11 cellular contexts compared by ENCODE assay signal in genomic region chr2:74415762-74416395, GRCh38. TPM values are rescaled to one million over a fixed set of nuclear protein-coding genes. Genes with fewer than 3 reads are reported as not detected.
DNase-seq lines count a peak whose midpoint lies in the region; ATAC-seq, FAIRE-seq and TF ChIP-seq lines count a peak whose summit lies in the region.
"Had no signal": no experiment of that assay in that cellular context is flagged by ENCODE, and none has a peak within 500 bp of the region (broad histone marks: within the 10 kb centered on the region; RNA-seq: fewer than 3 reads in every experiment).

No MANE protein-coding gene starts in this region.

- peaks cover 16% of the 10 kb centered on the region for H3K4me1 Mint-ChIP-seq in activated T-helper 2 cell treated with anti-CD3 and anti-CD28 coated beads, Interferon-gamma antibody, Interleukin-2, Interleukin-4, amounts not matched to agents 10 μg/mL and 5 μg/mL and 100 μg/mL, durations not matched to agents 14 hours and 24 hours and 36 hours (ENCODE audit: low read depth)
- peaks cover 8% of the 10 kb centered on the region for H3K4me1 Mint-ChIP-seq in stimulated activated effector memory CD8-positive, alpha-beta T cell treated with anti-CD3 and anti-CD28 coated beads, Interleukin-12 subunit alpha, Interleukin-12 subunit beta, amount 100 ng/mL, for 72 hours

- intact Hi-C loops in activated T-helper 2 cell treated with anti-CD3 and anti-CD28 coated beads, Interferon-gamma antibody, Interleukin-2, Interleukin-4, amounts not matched to agents 10 μg/mL and 5 μg/mL and 100 μg/mL, durations not matched to agents 14 hours and 24 hours and 36 hours (cut with micrococcal nuclease) = no loop called here

- peaks cover 12% of the 10 kb centered on the region for H3K27me3 Mint-ChIP-seq in activated T-helper 2 cell treated with anti-CD3 and anti-CD28 coated beads, Interferon-gamma antibody, Interleukin-2, Interleukin-4, amounts not matched to agents 10 μg/mL and 5 μg/mL and 100 μg/mL, durations not matched to agents 14 hours and 24 hours and 36 hours (ENCODE audit: low read depth)

- peak; percentile 9 for FAIRE-seq in GM12891 (lab: Jason Lieb, UNC)
- FAIRE-seq: GM18507 had no signal

- H3K36me3 Mint-ChIP-seq in activated T-helper 2 cell treated with anti-CD3 and anti-CD28 coated beads, Interferon-gamma antibody, Interleukin-2, Interleukin-4, amounts not matched to agents 10 μg/mL and 5 μg/mL and 100 μg/mL, durations not matched to agents 14 hours and 24 hours and 36 hours (ENCODE audit: low read depth) = no peaks in the 10 kb centered on the region
- H3K36me3 Mint-ChIP-seq in stimulated activated effector memory CD8-positive, alpha-beta T cell treated with anti-CD3 and anti-CD28 coated beads, Interleukin-12 subunit alpha, Interleukin-12 subunit beta, amount 100 ng/mL, for 72 hours = peaks cover under 1% of the 10 kb centered on the region
- H3K36me3 Mint-ChIP-seq: mesothelial cell of epicardium had no signal

- TF ChIP-seq POLR2A in GM12891 (IDR thresholded peaks at IDR 0.05; ENCODE audit: low read depth, low read length) = no peak

- H3K27ac Mint-ChIP-seq in activated T-helper 2 cell treated with anti-CD3 and anti-CD28 coated beads, Interferon-gamma antibody, Interleukin-2, Interleukin-4, amounts not matched to agents 10 μg/mL and 5 μg/mL and 100 μg/mL, durations not matched to agents 14 hours and 24 hours and 36 hours = no peak overlapping the region
- H3K27ac Mint-ChIP-seq in stimulated activated effector memory CD8-positive, alpha-beta T cell treated with anti-CD3 and anti-CD28 coated beads, Interleukin-12 subunit alpha, Interleukin-12 subunit beta, amount 100 ng/mL, for 72 hours = no peak overlapping the region
- H3K27ac Mint-ChIP-seq: mesothelial cell of epicardium had no signal

- no peak for DNase-seq in GM12891 (ENCODE audit: insufficient read length, low spot score)
- no peak for DNase-seq in activated T-helper 2 cell treated with anti-CD3 and anti-CD28 coated beads, Interferon-gamma antibody, Interleukin-2, Interleukin-4, amounts not matched to agents 10 μg/mL and 5 μg/mL and 100 μg/mL, durations not matched to agents 14 hours and 24 hours and 36 hours (ENCODE audit: low spot score)
- peak; percentile 75 for DNase-seq in iPS-NIHi11 (ENCODE audit: low spot score)
- DNase-seq in stimulated activated effector memory CD8-positive, alpha-beta T cell treated with anti-CD3 and anti-CD28 coated beads, Interleukin-12 subunit alpha, Interleukin-12 subunit beta, amount 100 ng/mL, for 72 hours (ENCODE audit: low spot score in 2 of 2) = no peak
- no peak for DNase-seq in medulla oblongata (ENCODE audit: extremely low spot score)
- no peak for DNase-seq in COR-L47 (lab: John Stamatoyannopoulos, UW)
- DNase-seq: NCI-H1048, T1000 had no signal

- H3K9me3 Mint-ChIP-seq in activated T-helper 2 cell treated with anti-CD3 and anti-CD28 coated beads, Interferon-gamma antibody, Interleukin-2, Interleukin-4, amounts not matched to agents 10 μg/mL and 5 μg/mL and 100 μg/mL, durations not matched to agents 14 hours and 24 hours and 36 hours = no peaks in the 10 kb centered on the region
- H3K9me3 Mint-ChIP-seq in stimulated activated effector memory CD8-positive, alpha-beta T cell treated with anti-CD3 and anti-CD28 coated beads, Interleukin-12 subunit alpha, Interleukin-12 subunit beta, amount 100 ng/mL, for 72 hours = no peaks in the 10 kb centered on the region
- H3K9me3 Mint-ChIP-seq: mesothelial cell of epicardium had no signal

- H3K4me3 Mint-ChIP-seq in activated T-helper 2 cell treated with anti-CD3 and anti-CD28 coated beads, Interferon-gamma antibody, Interleukin-2, Interleukin-4, amounts not matched to agents 10 μg/mL and 5 μg/mL and 100 μg/mL, durations not matched to agents 14 hours and 24 hours and 36 hours (ENCODE audit: low read depth) = peak overlapping the region; percentile 46
- H3K4me3 Mint-ChIP-seq in stimulated activated effector memory CD8-positive, alpha-beta T cell treated with anti-CD3 and anti-CD28 coated beads, Interleukin-12 subunit alpha, Interleukin-12 subunit beta, amount 100 ng/mL, for 72 hours = peak overlapping the region; percentile 52
- H3K4me3 Mint-ChIP-seq: mesothelial cell of epicardium had no signal

- ATAC-seq in stimulated activated effector memory CD8-positive, alpha-beta T cell treated with anti-CD3 and anti-CD28 coated beads, Interleukin-12 subunit alpha, Interleukin-12 subunit beta, amount 100 ng/mL, for 72 hours = no peak
- ATAC-seq in HG02610 (IDR thresholded peaks at IDR 0.05; ENCODE audit: unreplicated experiment) = no peak

TF ChIP-seq in GM12891, 5 proteins besides CTCF, POLR2A, EP300 and RAD21:
- TF ChIP-seq PAX5 (IDR thresholded peaks at IDR 0.05; ENCODE audit: insufficient read depth, low read length, severe bottlenecking) = no peak
- TF ChIP-seq POU2F2 (IDR thresholded peaks at IDR 0.05; ENCODE audit: low read depth, low read length) = no peak
- no peak for TF ChIP-seq SPI1 (IDR thresholded peaks at IDR 0.05; ENCODE audit: low read depth, low read length)
- no peak for TF ChIP-seq TAF1 (IDR thresholded peaks at IDR 0.05; ENCODE audit: low read depth, low read length)
- TF ChIP-seq POLR2AphosphoS5 (IDR thresholded peaks at IDR 0.05; ENCODE audit: low read depth, low read length) = no peak
TF ChIP-seq in GM12891: peak in this region for 0.

RNA-seq across cellular contexts. Expression of gene C2orf81, which starts 5.5 kb away (rescaled TPM):
- 6.7 TPM for polyA plus RNA-seq in GM12891 (2012; ENCODE audit: low read depth, missing spikeins)
- 1.6 and 1.9 TPM in 2 replicates for total RNA-seq in activated T-helper 2 cell treated with anti-CD3 and anti-CD28 coated beads, Interferon-gamma antibody, Interleukin-2, Interleukin-4, amounts not matched to agents 10 μg/mL and 5 μg/mL and 100 μg/mL, durations not matched to agents 14 hours and 24 hours and 36 hours

RNA-seq across cellular contexts. Expression of gene WDR54, which starts 5.7 kb away (rescaled TPM):
- polyA plus RNA-seq in GM12891 (2012; ENCODE audit: low read depth, missing spikeins) = 85.4 TPM
- total RNA-seq in activated T-helper 2 cell treated with anti-CD3 and anti-CD28 coated beads, Interferon-gamma antibody, Interleukin-2, Interleukin-4, amounts not matched to agents 10 μg/mL and 5 μg/mL and 100 μg/mL, durations not matched to agents 14 hours and 24 hours and 36 hours = 76.7 and 78.0 TPM in 2 replicates

RNA-seq across cellular contexts. Expression of gene RTKN, which starts 25.9 kb away (rescaled TPM):
- 7.9 TPM for polyA plus RNA-seq in GM12891 (2012; ENCODE audit: low read depth, missing spikeins)
- 2.2 and 3.9 TPM in 2 replicates for total RNA-seq in activated T-helper 2 cell treated with anti-CD3 and anti-CD28 coated beads, Interferon-gamma antibody, Interleukin-2, Interleukin-4, amounts not matched to agents 10 μg/mL and 5 μg/mL and 100 μg/mL, durations not matched to agents 14 hours and 24 hours and 36 hours

RNA-seq across cellular contexts. Expression of gene DCTN1, which starts 35.8 kb away (rescaled TPM):
- polyA plus RNA-seq in GM12891 (2012; ENCODE audit: low read depth, missing spikeins) = 68.2 TPM
- total RNA-seq in activated T-helper 2 cell treated with anti-CD3 and anti-CD28 coated beads, Interferon-gamma antibody, Interleukin-2, Interleukin-4, amounts not matched to agents 10 μg/mL and 5 μg/mL and 100 μg/mL, durations not matched to agents 14 hours and 24 hours and 36 hours = 91.1 and 104 TPM in 2 replicates

RNA-seq across cellular contexts. Expression of gene INO80B, which starts 39.0 kb away (rescaled TPM):
- polyA plus RNA-seq in GM12891 (2012; ENCODE audit: low read depth, missing spikeins) = 23.3 TPM
- total RNA-seq in activated T-helper 2 cell treated with anti-CD3 and anti-CD28 coated beads, Interferon-gamma antibody, Interleukin-2, Interleukin-4, amounts not matched to agents 10 μg/mL and 5 μg/mL and 100 μg/mL, durations not matched to agents 14 hours and 24 hours and 36 hours = 45.2 and 48.5 TPM in 2 replicates
